ENCODE assay signal across 18 cellular contexts in the genomic region with DNA sequence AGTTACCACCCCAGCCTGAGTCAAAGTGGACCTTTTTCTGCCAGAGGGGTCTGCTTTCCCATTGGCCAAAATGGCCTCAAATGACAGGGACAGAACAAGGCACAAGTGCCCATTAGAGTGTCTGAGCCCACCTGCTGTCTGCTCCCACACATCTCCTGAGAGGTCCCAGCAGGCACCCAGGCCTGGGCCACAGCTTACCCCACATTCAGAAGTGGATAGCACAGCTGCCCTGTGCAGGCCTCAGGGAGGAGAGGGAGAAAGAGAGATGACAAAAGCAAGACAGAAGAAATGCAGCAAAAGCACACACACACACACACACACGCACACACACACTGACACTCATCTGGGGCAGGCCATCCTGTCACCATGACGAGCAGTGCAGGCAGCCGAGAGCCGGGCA. TPM values are rescaled to one million over a fixed set of nuclear protein-coding genes. Genes with fewer than 3 reads are reported as not detected.
"Had no signal": no experiment of that assay in that cellular context is flagged by ENCODE, and none has a peak within 500 bp of the region (broad histone marks: within the 10 kb centered on the region; RNA-seq: fewer than 3 reads in every experiment).

No MANE protein-coding gene starts in this region.

RNA-seq across cellular contexts. Expression of a gene that starts 4.2 kb away (rescaled TPM):
- total RNA-seq: activated CD4-positive, alpha-beta memory T cell treated with anti-CD3 and anti-CD28 coated beads, Interleukin-2, amount 10 ng/mL, durations not matched to agents 7 days and 5 days; activated CD4-positive, alpha-beta T cell treated with anti-CD3 and anti-CD28 coated beads for 36 hours; activated CD4-positive, alpha-beta T cell treated with anti-CD3 and anti-CD28 coated beads, Interleukin-2, amount 10 ng/mL, durations not matched to agents 7 days and 5 days; activated CD8-positive, alpha-beta memory T cell treated with anti-CD3 and anti-CD28 coated beads, Interleukin-2, amount 10 ng/mL, durations not matched to agents 7 days and 5 days; activated CD8-positive, alpha-beta T cell treated with anti-CD3 and anti-CD28 coated beads, Interleukin-2, amount 10 ng/mL, durations not matched to agents 7 days and 5 days; activated naive CD8-positive, alpha-beta T cell treated with anti-CD3 and anti-CD28 coated beads, Interleukin-2, amount 10 ng/mL, durations not matched to agents 7 days and 5 days; activated T-helper 2 cell treated with anti-CD3 and anti-CD28 coated beads, Interferon-gamma antibody, Interleukin-2, Interleukin-4, amounts not matched to agents 10 μg/mL and 5 μg/mL and 100 μg/mL, durations not matched to agents 14 hours and 24 hours and 36 hours; adrenal gland; aorta; astrocyte; body of pancreas; breast epithelium; cardiac septum; T-cell; T-helper 1 cell treated with Interleukin-12 subunit alpha and Interleukin-12 subunit beta and Interleukin-4 antibody, amounts not matched to agents 30 ng/mL and 1 ng/mL, for 36 hours; T-helper 17 cell; T-helper 2 cell treated with Interferon-gamma antibody and Interleukin-4, amounts not matched to agents 100 ng/mL and 5 ng/mL, for 36 hours; WTC11 had no signal
- polyA plus RNA-seq: adrenal gland, aorta had no signal
